10 cellular contexts compared by ENCODE assay signal in genomic region chr16:57889960-57890751, GRCh38.
DNase-seq lines count a peak whose midpoint lies in the region; ATAC-seq, FAIRE-seq and TF ChIP-seq lines count a peak whose summit lies in the region.
"Had no signal": no experiment of that assay in that cellular context is flagged by ENCODE, and none has a peak within 500 bp of the region (broad histone marks: within the 10 kb centered on the region; RNA-seq: fewer than 3 reads in every experiment).

No MANE protein-coding gene starts in this region.

- POLR2A ChIA-PET in activated CD4-positive, alpha-beta T cell treated with anti-CD3 and anti-CD28 coated beads for 36 hours (lab: Charles Lee): no interaction called here
- POLR2A ChIA-PET in CD8-positive, alpha-beta memory T cell (lab: Charles Lee): no interaction called here

- H3K27ac Mint-ChIP-seq in immature natural killer cell: peak overlapping the region; percentile 79 to 98 (median 94)
- no peak overlapping the region for H3K27ac Mint-ChIP-seq in activated CD4-positive, alpha-beta T cell treated with anti-CD3 and anti-CD28 coated beads for 36 hours
- H3K27ac Mint-ChIP-seq in CD8-positive, alpha-beta memory T cell: peak overlapping the region in 1 of 8 donors; percentile 33
- H3K27ac Mint-ChIP-seq: GM23338 had no signal

- no peaks in the 10 kb centered on the region for H3K36me3 ChIP-seq in thyroid gland
- H3K36me3 ChIP-seq in CD8-positive, alpha-beta memory T cell (ENCODE audit: insufficient read depth, low read length): no peaks in the 10 kb centered on the region

- peaks cover 2 to 6% (median 5%) of the 10 kb centered on the region in 3 donors for H3K27me3 Mint-ChIP-seq in immature natural killer cell (ENCODE audit: low read depth in 3 of 3)
- peaks cover 24% of the 10 kb centered on the region for H3K27me3 Mint-ChIP-seq in activated CD4-positive, alpha-beta T cell treated with anti-CD3 and anti-CD28 coated beads for 36 hours
- peaks cover 26 to 59% of the 10 kb centered on the region in 2 donors for H3K27me3 Mint-ChIP-seq in CD8-positive, alpha-beta memory T cell

- no peak for ATAC-seq in activated CD4-positive, alpha-beta T cell treated with anti-CD3 and anti-CD28 coated beads for 36 hours
- ATAC-seq: GM23338 had no signal

- TF ChIP-seq CTCF in choroid plexus epithelial cell (conservative IDR thresholded peaks at IDR 0.05; ENCODE audit: low read depth, low read length) (no peak), thyroid gland (IDR thresholded peaks at IDR 0.05) (no peak)

- CTCF ChIA-PET in activated CD4-positive, alpha-beta T cell treated with anti-CD3 and anti-CD28 coated beads for 36 hours (lab: Charles Lee): interaction anchor here (0.7 to 1.2 kb wide), 3 partner anchors 9 to 16 kb away, joined by 3 to 5 read pairs (median 4); no protein-coding TSS in a partner anchor
- CTCF ChIA-PET in CD8-positive, alpha-beta memory T cell (lab: Charles Lee): interaction anchor here (3.1 kb wide), 1 partner anchor 10 kb away, joined by 18 read pairs; no protein-coding TSS in a partner anchor

- H3K4me3 Mint-ChIP-seq in immature natural killer cell: peak overlapping the region; percentile 56 to 81 (median 73)
- H3K4me3 Mint-ChIP-seq in activated CD4-positive, alpha-beta T cell treated with anti-CD3 and anti-CD28 coated beads for 36 hours: no peak overlapping the region
- H3K4me3 Mint-ChIP-seq in CD8-positive, alpha-beta memory T cell: no peak overlapping the region
- H3K4me3 Mint-ChIP-seq: GM23338 had no signal

- H3K9me3 ChIP-seq in thyroid gland: no peaks in the 10 kb centered on the region
- H3K9me3 ChIP-seq in CD8-positive, alpha-beta memory T cell (ENCODE audit: low read length): no peaks in the 10 kb centered on the region

- no peaks in the 10 kb centered on the region for H3K36me3 Mint-ChIP-seq in immature natural killer cell
- no peaks in the 10 kb centered on the region for H3K36me3 Mint-ChIP-seq in activated CD4-positive, alpha-beta T cell treated with anti-CD3 and anti-CD28 coated beads for 36 hours (ENCODE audit: low read depth)
- peaks cover 0 to 2% (median 0%) of the 10 kb centered on the region in 3 donors for H3K36me3 Mint-ChIP-seq in CD8-positive, alpha-beta memory T cell

- intact Hi-C loops in thyroid gland (cut with DNase I): no loop called here
- intact Hi-C loops in activated CD4-positive, alpha-beta T cell treated with anti-CD3 and anti-CD28 coated beads for 36 hours (cut with DNase I, micrococcal nuclease): loop anchor here in 1 of 2 experiments (10.0 kb wide), 2 partner anchors 135 to 415 kb away; no protein-coding TSS in a partner anchor

- H3K27me3 ChIP-seq in thyroid gland: no peaks in the 10 kb centered on the region
- H3K27me3 ChIP-seq in CD8-positive, alpha-beta memory T cell (ENCODE audit: insufficient read depth, low read length, poor library complexity, severe bottlenecking): peaks cover 11% of the 10 kb centered on the region

- H3K4me1 Mint-ChIP-seq in immature natural killer cell: peaks cover 59 to 60% of the 10 kb centered on the region in 2 donors
- H3K4me1 Mint-ChIP-seq in activated CD4-positive, alpha-beta T cell treated with anti-CD3 and anti-CD28 coated beads for 36 hours: peaks cover 11% of the 10 kb centered on the region
- H3K4me1 Mint-ChIP-seq in CD8-positive, alpha-beta memory T cell: peaks cover 9 to 17% (median 16%) of the 10 kb centered on the region in 3 donors

- peak; percentile 55 for FAIRE-seq in HTR-8/SVneo (lab: Jason Lieb, UNC)

- WGBS in thyroid gland, 2 donors: 70 to 77% methylated on average over 9 of the region's 9 CpGs

- peaks cover 19 to 47% of the 10 kb centered on the region in 2 donors for H3K4me1 ChIP-seq in thyroid gland
- no peaks in the 10 kb centered on the region for H3K4me1 ChIP-seq in CD8-positive, alpha-beta memory T cell (ENCODE audit: insufficient read depth, low read length)

- H3K27ac ChIP-seq in thyroid gland: peak overlapping the region in 2 of 3 donors; percentile 32 to 64
- no peak overlapping the region for H3K27ac ChIP-seq in CD8-positive, alpha-beta memory T cell (ENCODE audit: low read depth, low read length)

- H3K4me3 ChIP-seq in choroid plexus epithelial cell (ENCODE audit: low read depth, low read length) (no peak overlapping the region), thyroid gland (replicated peaks in 1 of 3) (no peak overlapping the region)
- H3K4me3 ChIP-seq in CD8-positive, alpha-beta memory T cell (ENCODE audit: low read length): no peak overlapping the region
- H3K4me3 ChIP-seq: GM23338 had no signal

- peaks cover 0 to 5% (median 0%) of the 10 kb centered on the region in 6 donors for H3K9me3 Mint-ChIP-seq in immature natural killer cell
- no peaks in the 10 kb centered on the region for H3K9me3 Mint-ChIP-seq in activated CD4-positive, alpha-beta T cell treated with anti-CD3 and anti-CD28 coated beads for 36 hours (ENCODE audit: low read depth)
- H3K9me3 Mint-ChIP-seq in CD8-positive, alpha-beta memory T cell: no peaks in the 10 kb centered on the region
- H3K9me3 Mint-ChIP-seq: GM23338 had no signal

- TF ChIP-seq POLR2A in thyroid gland (IDR thresholded peaks at IDR 0.05): no peak

- no peak for DNase-seq in HTR-8/SVneo (ENCODE audit: insufficient read length, low spot score)
- peak; percentile 49 for DNase-seq in choroid plexus epithelial cell (ENCODE audit: low read depth)
- peak; percentile 33 to 54 (median 36) for DNase-seq in immature natural killer cell
- no peak for DNase-seq in thyroid gland
- DNase-seq in middle frontal gyrus (ENCODE audit: extremely low spot score, low spot score): no peak
- DNase-seq in activated CD4-positive, alpha-beta T cell treated with anti-CD3 and anti-CD28 coated beads for 36 hours: no peak
- DNase-seq in CD8-positive, alpha-beta memory T cell: no peak
- DNase-seq: NCI-H510A, SHP77 had no signal

Comparison
In these comparisons a context has a peak if more than half of its experiments do, and no peak if none do; other contexts are left out.
1. DNase-seq: peak in choroid plexus epithelial cell (single experiment) and immature natural killer cell (3 of 3); none in HTR-8/SVneo (single experiment), thyroid gland (0 of 2), middle frontal gyrus (single experiment), activated CD4-positive, alpha-beta T cell treated with anti-CD3 and anti-CD28 coated beads for 36 hours (single experiment) and CD8-positive, alpha-beta memory T cell (0 of 5).
2. H3K4me3 Mint-ChIP-seq: peak in immature natural killer cell (5 of 5); none in activated CD4-positive, alpha-beta T cell treated with anti-CD3 and anti-CD28 coated beads for 36 hours (single experiment) and CD8-positive, alpha-beta memory T cell (0 of 7).